In genomic region chr13:33721719-33722118, GRCh38 we compare ENCODE assay signal across 11 cellular contexts.
DNase-seq lines count a peak whose midpoint lies in the region; TF ChIP-seq lines count a peak whose summit lies in the region.
"Had no signal": no experiment of that assay in that cellular context is flagged by ENCODE, and none has a peak within 500 bp of the region (broad histone marks: within the 10 kb centered on the region; RNA-seq: fewer than 3 reads in every experiment).

No MANE protein-coding gene starts in this region.

- no peak for TF ChIP-seq POLR2A in esophagus muscularis mucosa (IDR thresholded peaks at IDR 0.05; ENCODE audit: low read depth)

- peak overlapping the region; percentile 57 to 67 (median 62) for H3K27ac ChIP-seq in esophagus muscularis mucosa (replicated peaks in 1 of 4)
- no peak overlapping the region for H3K27ac ChIP-seq in CD4-positive, alpha-beta memory T cell (ENCODE audit: low read depth, low read length)

- WGBS in esophagus muscularis mucosa: 4% methylated on average over 1 of the region's 1 CpG

- no peaks in the 10 kb centered on the region for H3K9me3 ChIP-seq in esophagus muscularis mucosa
- H3K9me3 ChIP-seq in CD4-positive, alpha-beta memory T cell (ENCODE audit: control insufficient read depth in 1 of 2, low read length in 2 of 2): no peaks in the 10 kb centered on the region
- H3K9me3 ChIP-seq: BLaER1 treated with 17β-estradiol and CSF1 and Interleukin-3, amounts not matched to agents 10 nM and 100 nM had no signal

- CTCF ChIA-PET in CD4-positive, alpha-beta memory T cell (lab: Charles Lee; ENCODE audit: partially characterized antibody): interaction anchor here (1.2 to 6.9 kb wide), 3 partner anchors 178 to 1136 kb away, joined by 3 to 187 read pairs (median 41); partner anchors contain the start of gene PDS5B

- H3K27me3 Mint-ChIP-seq in nephron (ENCODE audit: low read depth): no peaks in the 10 kb centered on the region
- H3K27me3 Mint-ChIP-seq in CD4-positive, alpha-beta memory T cell: no peaks in the 10 kb centered on the region

- H3K4me3 Mint-ChIP-seq in nephron: no peak overlapping the region
- H3K4me3 Mint-ChIP-seq in CD4-positive, alpha-beta memory T cell: peak overlapping the region in 2 of 8 donors; percentile 11 to 21

- H3K27me3 ChIP-seq in esophagus muscularis mucosa: no peaks in the 10 kb centered on the region
- H3K27me3 ChIP-seq in CD4-positive, alpha-beta memory T cell (ENCODE audit: insufficient read depth, low read length): no peaks in the 10 kb centered on the region
- H3K27me3 ChIP-seq: BLaER1 treated with 17β-estradiol and CSF1 and Interleukin-3, amounts not matched to agents 10 nM and 100 nM had no signal

- DNase-seq in AG08396 (ENCODE audit: low spot score): peak; percentile 15
- peak; percentile 52 for DNase-seq in RPMI7951 (ENCODE audit: low read depth)
- no peak for DNase-seq in esophagus muscularis mucosa (ENCODE audit: extremely low spot score)
- DNase-seq in ureter (ENCODE audit: low spot score): no peak
- DNase-seq in CD4-positive, alpha-beta memory T cell: no peak
- no peak for DNase-seq in NCI-H128 (lab: John Stamatoyannopoulos, UW; ENCODE audit: unreplicated experiment)
- DNase-seq in NOMO-1 treated with DMSO at 0.1 percent for 48 hours (lab: John Stamatoyannopoulos, UW; ENCODE audit: unreplicated experiment): no peak
- DNase-seq: activated effector memory CD4-positive, alpha-beta T cell treated with Interleukin-2 at 50 U/mL for 16 hours; NCI-H2171 had no signal

- peaks cover 30 to 33% (median 31%) of the 10 kb centered on the region in 4 donors for H3K4me1 ChIP-seq in esophagus muscularis mucosa
- H3K4me1 ChIP-seq in CD4-positive, alpha-beta memory T cell (ENCODE audit: insufficient read depth, low read length): peaks cover 23% of the 10 kb centered on the region

- no peaks in the 10 kb centered on the region for H3K36me3 Mint-ChIP-seq in nephron (ENCODE audit: low read depth)
- no peaks in the 10 kb centered on the region for H3K36me3 Mint-ChIP-seq in CD4-positive, alpha-beta memory T cell

- H3K36me3 ChIP-seq in esophagus muscularis mucosa: no peaks in the 10 kb centered on the region
- H3K36me3 ChIP-seq in CD4-positive, alpha-beta memory T cell (ENCODE audit: insufficient read depth, low read length): no peaks in the 10 kb centered on the region
- H3K36me3 ChIP-seq: BLaER1 treated with 17β-estradiol and CSF1 and Interleukin-3, amounts not matched to agents 10 nM and 100 nM had no signal

- H3K27ac Mint-ChIP-seq in nephron: peak overlapping the region in 2 of 3 experiments; percentile 52 to 76
- H3K27ac Mint-ChIP-seq in CD4-positive, alpha-beta memory T cell: peak overlapping the region in 2 of 7 donors; percentile 2 to 54

- peaks cover 23% of the 10 kb centered on the region for H3K4me1 Mint-ChIP-seq in nephron
- peaks cover 10 to 23% (median 20%) of the 10 kb centered on the region in 4 donors for H3K4me1 Mint-ChIP-seq in CD4-positive, alpha-beta memory T cell

- no peak for TF ChIP-seq EP300 in esophagus muscularis mucosa (IDR thresholded peaks at IDR 0.05)

- H3K9me3 Mint-ChIP-seq in nephron: peaks cover 14% of the 10 kb centered on the region
- peaks cover 0 to 4% (median 0%) of the 10 kb centered on the region in 8 donors for H3K9me3 Mint-ChIP-seq in CD4-positive, alpha-beta memory T cell

- POLR2A ChIA-PET in CD4-positive, alpha-beta memory T cell (lab: Charles Lee; ENCODE audit: partially characterized antibody): interaction anchor here (1.2 kb wide), 1 partner anchor 179 kb away, joined by 3 read pairs; no protein-coding TSS in a partner anchor

- H3K4me3 ChIP-seq in esophagus muscularis mucosa: no peak overlapping the region
- no peak overlapping the region for H3K4me3 ChIP-seq in CD4-positive, alpha-beta memory T cell (ENCODE audit: low read length in 2 of 2)
- H3K4me3 ChIP-seq: BLaER1 treated with 17β-estradiol and CSF1 and Interleukin-3, amounts not matched to agents 10 nM and 100 nM had no signal

- intact Hi-C loops in esophagus muscularis mucosa (cut with DNase I): loop anchor here (5.0 to 10.0 kb wide), 3 partner anchors 357 to 1134 kb away; partner anchors contain the start of gene PDS5B
- intact Hi-C loops in CD4-positive, alpha-beta memory T cell (cut with micrococcal nuclease): loop anchor here (2.0 to 10.0 kb wide), 4 partner anchors 1069 to 1807 kb away; partner anchors contain the start of gene PDS5B

- no peak for TF ChIP-seq CTCF in esophagus muscularis mucosa (IDR thresholded peaks at IDR 0.05)
- TF ChIP-seq CTCF in nephron (IDR thresholded peaks at IDR 0.05; ENCODE audit: unreplicated experiment in 3 of 3): no peak

Comparison
In these comparisons a context has a peak if more than half of its experiments do, and no peak if none do; other contexts are left out.
1. DNase-seq: peak in AG08396 (single experiment) and RPMI7951 (single experiment); none in esophagus muscularis mucosa (single experiment), ureter (single experiment), CD4-positive, alpha-beta memory T cell (0 of 5), NCI-H128 (single experiment) and NOMO-1 treated with DMSO at 0.1 percent for 48 hours (single experiment).